In genomic region chr17:40298726-40299125, GRCh38 we compare ENCODE assay signal across 33 cellular contexts. TPM values are rescaled to one million over a fixed set of nuclear protein-coding genes. Genes with fewer than 3 reads are reported as not detected.
DNase-seq lines count a peak whose midpoint lies in the region; ATAC-seq and TF ChIP-seq lines count a peak whose summit lies in the region.
"Had no signal": no experiment of that assay in that cellular context is flagged by ENCODE, and none has a peak within 500 bp of the region (broad histone marks: within the 10 kb centered on the region; RNA-seq: fewer than 3 reads in every experiment).

No MANE protein-coding gene starts in this region.

- peak overlapping the region; percentile 91 for H3K27ac Mint-ChIP-seq in chondrocyte (ENCODE audit: unreplicated experiment)
- H3K27ac Mint-ChIP-seq: activated naive CD8-positive, alpha-beta T cell treated with anti-CD3 and anti-CD28 coated beads, Interleukin-2, amount 10 ng/mL, durations not matched to agents 7 days and 5 days; activated T-cell treated with anti-CD3 and anti-CD28 coated beads, Interleukin-2, amount 50 U/mL, for 24 hours; CD4-positive, alpha-beta T cell; stimulated activated naive B cell treated with anti-CD40 and anti-IgM and Interleukin-4, amounts not matched to agents 10 μg/mL and 1 μg/mL and 100 μg/mL, for 72 hours; T-helper 17 cell had no signal

- no peaks in the 10 kb centered on the region for H3K36me3 ChIP-seq in left ventricle myocardium inferior
- peaks cover 0 to 6% (median 0%) of the 10 kb centered on the region in 9 donors for H3K36me3 ChIP-seq in heart left ventricle
- H3K36me3 ChIP-seq: pancreas, upper lobe of right lung had no signal

- H3K4me1 Mint-ChIP-seq in chondrocyte (ENCODE audit: low read depth) = peaks cover 53% of the 10 kb centered on the region

- H3K4me1 ChIP-seq in left ventricle myocardium inferior (peaks cover 54% of the 10 kb centered on the region), heart left ventricle (peaks cover 0 to 64% (median 31%) of the 10 kb centered on the region in 12 donors)

- ATAC-seq in heart left ventricle (no peak), GM21723 (IDR thresholded peaks at IDR 0.05; ENCODE audit: unreplicated experiment) (no peak)
- ATAC-seq: body of pancreas; pancreas; stimulated activated naive B cell treated with anti-CD40 and anti-IgM and Interleukin-4, amounts not matched to agents 10 μg/mL and 1 μg/mL and 100 μg/mL, for 72 hours; T-helper 17 cell; upper lobe of right lung had no signal

- intact Hi-C loops in left ventricle myocardium inferior (cut with micrococcal nuclease) = loop anchor here (10.0 kb wide), 1 partner anchor 94 kb away; no protein-coding TSS in a partner anchor
- intact Hi-C loops in heart left ventricle (cut with DNase I) = loop anchor here in 2 of 10 donors (5.0 to 10.0 kb wide), 2 partner anchors 119 to 284 kb away; partner anchors contain the start of genes CSF3 (in 1 of the 2) and TOP2A (in 1 of the 2)

- no peaks in the 10 kb centered on the region for H3K9me3 ChIP-seq in left ventricle myocardium inferior (replicated peaks)
- H3K9me3 ChIP-seq in heart left ventricle = no peaks in the 10 kb centered on the region
- H3K9me3 ChIP-seq: body of pancreas, MG63, pancreas, upper lobe of right lung had no signal

- no peak for TF ChIP-seq POLR2A in heart left ventricle (IDR thresholded peaks at IDR 0.05)

- H3K9me3 Mint-ChIP-seq in chondrocyte (ENCODE audit: low read depth) = no peaks in the 10 kb centered on the region
- H3K9me3 Mint-ChIP-seq: activated naive CD8-positive, alpha-beta T cell treated with anti-CD3 and anti-CD28 coated beads, Interleukin-2, amount 10 ng/mL, durations not matched to agents 7 days and 5 days; activated T-cell treated with anti-CD3 and anti-CD28 coated beads, Interleukin-2, amount 50 U/mL, for 24 hours; CD4-positive, alpha-beta T cell; stimulated activated naive B cell treated with anti-CD40 and anti-IgM and Interleukin-4, amounts not matched to agents 10 μg/mL and 1 μg/mL and 100 μg/mL, for 72 hours had no signal

- DNase-seq in left ventricle myocardium inferior = no peak
- DNase-seq in heart left ventricle = no peak
- DNase-seq in chondrocyte (ENCODE audit: low spot score) = no peak
- peak; percentile 71 for DNase-seq in iris pigment epithelial cell (ENCODE audit: low read depth)
- no peak for DNase-seq in foreskin melanocyte
- no peak for DNase-seq in DMS 273 (lab: John Stamatoyannopoulos, UW; ENCODE audit: unreplicated experiment)
- DNase-seq in midbrain (lab: John Stamatoyannopoulos, UW) = no peak
- DNase-seq: 8988T; activated CD4-positive, alpha-beta T cell treated with anti-CD3 and anti-CD28 coated beads, Interleukin-2, amount 50 U/mL, for 1 hour; activated CD4-positive, CD25-positive, alpha-beta regulatory T cell; activated gamma-delta T cell; activated naive CD8-positive, alpha-beta T cell treated with anti-CD3 and anti-CD28 coated beads, Interleukin-2, amount 10 ng/mL, durations not matched to agents 7 days and 5 days; activated T-cell treated with anti-CD3 and anti-CD28 coated beads, Interleukin-2, amount 50 U/mL, for 24 hours; AML-193; body of pancreas; CD4-positive, alpha-beta T cell; head of caudate nucleus; kidney glomerular epithelial cell; MG63; NCI-H1105 treated with DMSO at 0.1 percent for 48 hours; NCI-H2029; NCI-H2227 treated with DMSO at 0.1 percent for 48 hours; NCI-H526; OCI-M1; pancreas; retina; stimulated activated naive B cell treated with anti-CD40 and anti-IgM and Interleukin-4, amounts not matched to agents 10 μg/mL and 1 μg/mL and 100 μg/mL, for 72 hours; T-helper 17 cell; upper lobe of right lung had no signal

- no peak for TF ChIP-seq CTCF in left ventricle myocardium inferior (IDR thresholded peaks at IDR 0.05; ENCODE audit: borderline replicate concordance)
- no peak for TF ChIP-seq CTCF in heart left ventricle (IDR thresholded peaks at IDR 0.05)
- TF ChIP-seq CTCF in chondrocyte (IDR thresholded peaks at IDR 0.05) = no peak

- WGBS in heart left ventricle, 4 donors = 8 to 21% (median 12%) methylated on average over 3 of the region's 3 CpGs

- no peak overlapping the region for H3K4me3 ChIP-seq in left ventricle myocardium inferior
- H3K4me3 ChIP-seq in heart left ventricle = no peak overlapping the region
- H3K4me3 ChIP-seq: body of pancreas, lung, MG63, pancreas, skin epidermis, upper lobe of right lung had no signal

- peak overlapping the region; percentile 48 for H3K27ac ChIP-seq in left ventricle myocardium inferior (replicated peaks)
- H3K27ac ChIP-seq in heart left ventricle = peak overlapping the region in 6 of 12 donors; percentile 7 to 51 (median 28)
- H3K27ac ChIP-seq: body of pancreas, KMS-11, pancreas had no signal

- no peaks in the 10 kb centered on the region for H3K36me3 Mint-ChIP-seq in chondrocyte (ENCODE audit: low read depth)

- H3K27me3 ChIP-seq in left ventricle myocardium inferior (ENCODE audit: low read depth) = no peaks in the 10 kb centered on the region
- H3K27me3 ChIP-seq in heart left ventricle = no peaks in the 10 kb centered on the region
- H3K27me3 ChIP-seq: body of pancreas, MG63, pancreas, upper lobe of right lung had no signal

- no peaks in the 10 kb centered on the region for H3K27me3 Mint-ChIP-seq in chondrocyte (ENCODE audit: low read depth)
- H3K27me3 Mint-ChIP-seq: activated naive CD8-positive, alpha-beta T cell treated with anti-CD3 and anti-CD28 coated beads, Interleukin-2, amount 10 ng/mL, durations not matched to agents 7 days and 5 days; activated T-cell treated with anti-CD3 and anti-CD28 coated beads, Interleukin-2, amount 50 U/mL, for 24 hours; CD4-positive, alpha-beta T cell; stimulated activated naive B cell treated with anti-CD40 and anti-IgM and Interleukin-4, amounts not matched to agents 10 μg/mL and 1 μg/mL and 100 μg/mL, for 72 hours; T-helper 17 cell had no signal

- no peak overlapping the region for H3K4me3 Mint-ChIP-seq in chondrocyte (ENCODE audit: unreplicated experiment)
- H3K4me3 Mint-ChIP-seq: activated naive CD8-positive, alpha-beta T cell treated with anti-CD3 and anti-CD28 coated beads, Interleukin-2, amount 10 ng/mL, durations not matched to agents 7 days and 5 days; activated T-cell treated with anti-CD3 and anti-CD28 coated beads, Interleukin-2, amount 50 U/mL, for 24 hours; CD4-positive, alpha-beta T cell; stimulated activated naive B cell treated with anti-CD40 and anti-IgM and Interleukin-4, amounts not matched to agents 10 μg/mL and 1 μg/mL and 100 μg/mL, for 72 hours; T-helper 17 cell had no signal

RNA-seq across cellular contexts. Expression of gene RARA, which starts 10.3 kb away (rescaled TPM):
- 17.1 TPM for total RNA-seq in left ventricle myocardium inferior
- total RNA-seq in heart left ventricle = 10 to 100 TPM; 14.1 to 41.4 (median 19.4) TPM
- polyA plus RNA-seq in heart left ventricle = 10 to 100 TPM; 15.5 to 22.0 TPM
- 59.2 to 65.7 TPM (median 61.2 TPM) in 3 replicates for total RNA-seq in chondrocyte

RNA-seq across cellular contexts. Expression of gene CDC6, which starts 11.0 kb away (rescaled TPM):
- total RNA-seq in left ventricle myocardium inferior (0.55 TPM), heart left ventricle (1 to 10 TPM in 2 of 9 donors, under 1 TPM in 7; 0.07 to 9.8 (median 0.69) TPM), chondrocyte (8.5 to 33.1 TPM (median 9.9 TPM) in 3 replicates)
- 1 to 10 TPM in 1 of 2 donors, under 1 TPM in 1; 0.34 to 2.8 TPM for polyA plus RNA-seq in heart left ventricle
